32 cellular contexts compared by ENCODE assay signal in genomic region chr17:74481621-74482020, GRCh38. TPM values are rescaled to one million over a fixed set of nuclear protein-coding genes. Genes with fewer than 3 reads are reported as not detected.
"Had no signal": no experiment of that assay in that cellular context is flagged by ENCODE, and none has a peak within 500 bp of the region (broad histone marks: within the 10 kb centered on the region; RNA-seq: fewer than 3 reads in every experiment).

No MANE protein-coding gene starts in this region.

- H3K36me3 ChIP-seq: esophagus squamous epithelium, left ventricle myocardium inferior, pancreas, prostate gland, thoracic aorta had no signal

- H3K9me3 ChIP-seq: esophagus squamous epithelium, heart right ventricle, left ventricle myocardium inferior, pancreas, prostate gland, thoracic aorta had no signal

- H3K27me3 Mint-ChIP-seq: activated CD8-positive, alpha-beta memory T cell treated with anti-CD3 and anti-CD28 coated beads, Interleukin-2, amount 10 ng/mL, durations not matched to agents 7 days and 5 days; stimulated activated naive CD8-positive, alpha-beta T cell treated with anti-CD3 and anti-CD28 coated beads, Interleukin-15, Interleukin-2, amounts not matched to agents 100 ng/mL and 50 ng/mL, for 24 hours had no signal

- DNase-seq: activated CD4-positive, alpha-beta T cell treated with anti-CD3 and anti-CD28 coated beads for 4 hours; activated CD4-positive, alpha-beta T cell treated with anti-CD3 and anti-CD28 coated beads, Interleukin-2, amount 50 U/mL, for 48 hours; activated CD8-positive, alpha-beta memory T cell treated with anti-CD3 and anti-CD28 coated beads, Interleukin-2, amount 10 ng/mL, durations not matched to agents 7 days and 5 days; activated effector memory CD4-positive, alpha-beta T cell treated with anti-CD3 and anti-CD28 coated beads, Interleukin-2, amount 50 U/mL, for 16 hours; activated naive CD4-positive, alpha-beta T cell treated with anti-CD3 and anti-CD28 coated beads, Interleukin-2, amount 10 ng/mL, durations not matched to agents 7 days and 5 days; activated naive CD8-positive, alpha-beta T cell treated with anti-CD3 and anti-CD28 coated beads, Interleukin-2, amount 10 ng/mL, durations not matched to agents 7 days and 5 days; amniotic stem cell; central memory CD4-positive, alpha-beta T cell; dermis blood vessel endothelial cell; effector CD4-positive, alpha-beta T cell; esophagus squamous epithelium; foreskin melanocyte; heart right ventricle; islet precursor cell; left ventricle myocardium inferior; mammary epithelial cell; nucleus accumbens; pancreas; retina; stimulated activated CD4-positive, alpha-beta T cell treated with anti-CD3 and anti-CD28 coated beads, Interleukin-12 subunit alpha, Interleukin-12 subunit beta, amount 100 ng/mL, for 4 hours; stimulated activated CD4-positive, alpha-beta T cell treated with anti-CD3 and anti-CD28 coated beads, Interleukin-4, amount 100 ng/mL, for 1 hour; trophoblast cell had no signal

- H3K27me3 ChIP-seq: pancreas had no signal

- H3K27ac ChIP-seq: epithelial cell of prostate, esophagus squamous epithelium, heart right ventricle, left ventricle myocardium inferior, pancreas, prostate gland, skin epidermis, thoracic aorta had no signal

- H3K27ac Mint-ChIP-seq: activated CD8-positive, alpha-beta memory T cell treated with anti-CD3 and anti-CD28 coated beads, Interleukin-2, amount 10 ng/mL, durations not matched to agents 7 days and 5 days; activated naive CD4-positive, alpha-beta T cell treated with anti-CD3 and anti-CD28 coated beads, Interleukin-2, amount 10 ng/mL, durations not matched to agents 7 days and 5 days; activated naive CD8-positive, alpha-beta T cell treated with anti-CD3 and anti-CD28 coated beads, Interleukin-2, amount 10 ng/mL, durations not matched to agents 7 days and 5 days had no signal

- H3K4me1 ChIP-seq: left ventricle myocardium inferior, pancreas, prostate gland had no signal

- ATAC-seq: activated CD8-positive, alpha-beta memory T cell treated with anti-CD3 and anti-CD28 coated beads, Interleukin-2, amount 10 ng/mL, durations not matched to agents 7 days and 5 days; heart right ventricle; pancreas; sciatic nerve had no signal

- H3K4me3 ChIP-seq: esophagus squamous epithelium, heart right ventricle, left ventricle myocardium inferior, pancreas, prostate gland, skin epidermis, thoracic aorta had no signal

- H3K9me3 Mint-ChIP-seq: activated naive CD8-positive, alpha-beta T cell treated with anti-CD3 and anti-CD28 coated beads, Interleukin-2, amount 10 ng/mL, durations not matched to agents 7 days and 5 days; stimulated activated naive CD8-positive, alpha-beta T cell treated with anti-CD3 and anti-CD28 coated beads, Interleukin-15, Interleukin-2, amounts not matched to agents 100 ng/mL and 50 ng/mL, for 24 hours had no signal

- H3K4me3 Mint-ChIP-seq: activated CD8-positive, alpha-beta memory T cell treated with anti-CD3 and anti-CD28 coated beads, Interleukin-2, amount 10 ng/mL, durations not matched to agents 7 days and 5 days; activated naive CD4-positive, alpha-beta T cell treated with anti-CD3 and anti-CD28 coated beads, Interleukin-2, amount 10 ng/mL, durations not matched to agents 7 days and 5 days; activated naive CD8-positive, alpha-beta T cell treated with anti-CD3 and anti-CD28 coated beads, Interleukin-2, amount 10 ng/mL, durations not matched to agents 7 days and 5 days; stimulated activated naive CD8-positive, alpha-beta T cell treated with anti-CD3 and anti-CD28 coated beads, Interleukin-15, Interleukin-2, amounts not matched to agents 100 ng/mL and 50 ng/mL, for 24 hours had no signal

RNA-seq across cellular contexts. Expression of gene CD300A, which starts 15.2 kb away (rescaled TPM):
- total RNA-seq: astrocyte, dermis blood vessel endothelial cell, glomerular endothelial cell, mammary epithelial cell had no signal
- polyA plus RNA-seq: mammary epithelial cell had no signal

RNA-seq across cellular contexts. Expression of gene CD300LB, which starts 49.7 kb away (rescaled TPM):
- total RNA-seq: activated CD8-positive, alpha-beta memory T cell treated with anti-CD3 and anti-CD28 coated beads, Interleukin-2, amount 10 ng/mL, durations not matched to agents 7 days and 5 days; activated naive CD8-positive, alpha-beta T cell treated with anti-CD3 and anti-CD28 coated beads, Interleukin-2, amount 10 ng/mL, durations not matched to agents 7 days and 5 days; astrocyte; dermis blood vessel endothelial cell; glomerular endothelial cell; left ventricle myocardium inferior; mammary epithelial cell; T-helper 1 cell treated with Interleukin-12 subunit alpha and Interleukin-12 subunit beta and Interleukin-4 antibody, amounts not matched to agents 30 ng/mL and 1 ng/mL, for 36 hours had no signal
- polyA plus RNA-seq: mammary epithelial cell, neural cell had no signal

RNA-seq across cellular contexts. Expression of gene GPRC5C, which starts 49.7 kb away (rescaled TPM):
- total RNA-seq: activated CD8-positive, alpha-beta memory T cell treated with anti-CD3 and anti-CD28 coated beads, Interleukin-2, amount 10 ng/mL, durations not matched to agents 7 days and 5 days; activated naive CD8-positive, alpha-beta T cell treated with anti-CD3 and anti-CD28 coated beads, Interleukin-2, amount 10 ng/mL, durations not matched to agents 7 days and 5 days had no signal
